Comparison of ENCODE assay signal across 15 cellular contexts in the genomic region with DNA sequence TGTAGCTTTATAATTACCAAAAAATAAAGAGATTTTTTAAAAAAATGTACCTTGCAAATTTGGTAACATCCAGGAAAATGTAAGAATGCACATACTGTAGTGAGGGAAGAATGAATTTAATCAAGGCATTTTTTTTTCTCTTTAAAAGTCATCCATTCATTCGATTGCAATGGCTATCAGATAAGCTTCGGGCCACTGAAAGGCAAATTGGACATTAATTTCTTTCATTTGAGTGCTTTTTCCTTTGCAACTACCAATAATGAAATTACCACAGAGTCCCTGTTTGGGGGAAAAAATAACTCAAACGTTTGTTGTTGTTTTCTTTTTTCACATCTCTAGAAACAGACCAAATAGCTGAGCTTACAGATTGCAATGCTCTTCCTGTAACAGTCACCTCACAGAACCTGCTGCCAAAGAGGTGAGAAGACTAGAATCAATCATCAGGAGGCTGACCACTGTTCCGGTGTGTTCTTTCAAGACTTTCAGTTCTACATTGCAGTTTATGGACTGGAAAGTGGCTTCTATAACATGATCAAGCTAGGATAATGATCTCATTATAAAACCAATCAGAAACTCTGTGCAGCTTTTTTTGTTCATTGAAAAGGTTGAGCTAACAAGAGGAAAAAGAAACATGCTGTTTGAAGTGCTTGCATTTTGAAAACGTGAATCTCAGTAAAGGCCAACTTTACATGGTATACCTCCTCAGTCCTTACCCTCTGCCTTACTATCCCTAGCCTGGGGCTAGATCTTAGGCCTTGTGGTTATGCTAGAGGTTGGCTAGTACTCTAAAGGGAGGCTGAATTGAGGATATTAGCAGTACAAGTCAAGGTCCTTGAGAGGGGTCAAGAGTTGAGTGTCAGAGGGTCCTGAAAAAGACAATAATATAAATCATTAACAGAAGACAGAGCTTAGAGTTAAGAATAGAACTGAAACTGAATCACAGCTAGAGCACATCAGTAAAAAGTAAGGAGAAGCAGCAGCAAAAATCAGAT.
A peak's percentile ranks its signal among the peaks of the same experiment; 100 is the strongest.
DNase-seq lines count a peak whose midpoint lies in the region; ATAC-seq, FAIRE-seq and TF ChIP-seq lines count a peak whose summit lies in the region.
"Had no signal": no experiment of that assay in that cellular context is flagged by ENCODE, and none has a peak within 500 bp of the region (broad histone marks: within the 10 kb centered on the region; RNA-seq: fewer than 3 reads in every experiment).

No MANE protein-coding gene starts in this region.

- POLR2A ChIA-PET in activated CD4-positive, alpha-beta T cell treated with anti-CD3 and anti-CD28 coated beads for 36 hours (lab: Charles Lee): no interaction called here

- no peak overlapping the region for H3K4me3 Mint-ChIP-seq in activated CD4-positive, alpha-beta T cell treated with anti-CD3 and anti-CD28 coated beads for 36 hours
- H3K4me3 Mint-ChIP-seq: activated T-cell treated with anti-CD3 and anti-CD28 coated beads, Interleukin-2, amount 50 U/mL, for 72 hours; IgD-negative memory B cell; type B pancreatic cell had no signal

- H3K27ac Mint-ChIP-seq in activated CD4-positive, alpha-beta T cell treated with anti-CD3 and anti-CD28 coated beads for 36 hours: no peak overlapping the region
- H3K27ac Mint-ChIP-seq: activated T-cell treated with anti-CD3 and anti-CD28 coated beads, Interleukin-2, amount 50 U/mL, for 72 hours; type B pancreatic cell had no signal

- ATAC-seq in GM19438 (IDR thresholded peaks at IDR 0.05; ENCODE audit: low read depth, unreplicated experiment) (peak; percentile 66), HG02852 (IDR thresholded peaks at IDR 0.05; ENCODE audit: unreplicated experiment) (peak; percentile 83), HG03520 (IDR thresholded peaks at IDR 0.05; ENCODE audit: unreplicated experiment) (peak; percentile 77)
- ATAC-seq in activated CD4-positive, alpha-beta T cell treated with anti-CD3 and anti-CD28 coated beads for 36 hours: no peak
- ATAC-seq: activated T-cell treated with anti-CD3 and anti-CD28 coated beads, Interleukin-2, amount 50 U/mL, for 72 hours; right lobe of liver had no signal

- H3K4me1 Mint-ChIP-seq in activated CD4-positive, alpha-beta T cell treated with anti-CD3 and anti-CD28 coated beads for 36 hours: no peaks in the 10 kb centered on the region
- H3K4me1 Mint-ChIP-seq: IgD-negative memory B cell had no signal

- DNase-seq in GM12891 (ENCODE audit: insufficient read length, low spot score): peak; percentile 3
- DNase-seq in SHP77 (lab: John Stamatoyannopoulos, UW): no peak
- no peak for DNase-seq in activated T-cell treated with anti-CD3 and anti-CD28 coated beads for 4 hours
- DNase-seq in activated CD8-positive, alpha-beta memory T cell treated with anti-CD3 and anti-CD28 coated beads for 24 hours: no peak
- DNase-seq in activated CD4-positive, alpha-beta T cell treated with anti-CD3 and anti-CD28 coated beads for 36 hours: no peak
- DNase-seq: activated T-cell treated with anti-CD3 and anti-CD28 coated beads, Interleukin-2, amount 50 U/mL, for 72 hours; DMS153; NCI-H2081; Peyer's patch; right lobe of liver had no signal

- TF ChIP-seq POLR2A in GM12891 (IDR thresholded peaks at IDR 0.05; ENCODE audit: low read depth, low read length): no peak

- CTCF ChIA-PET in activated CD4-positive, alpha-beta T cell treated with anti-CD3 and anti-CD28 coated beads for 36 hours (lab: Charles Lee): interaction anchor here (0.6 kb wide), 2 partner anchors 513 to 767 kb away, joined by 3 read pairs; no protein-coding TSS in a partner anchor

- H3K36me3 Mint-ChIP-seq in activated CD4-positive, alpha-beta T cell treated with anti-CD3 and anti-CD28 coated beads for 36 hours (ENCODE audit: low read depth): no peaks in the 10 kb centered on the region
- H3K36me3 Mint-ChIP-seq: IgD-negative memory B cell, type B pancreatic cell had no signal

- peak; percentile 20 for FAIRE-seq in GM12891 (lab: Jason Lieb, UNC)

- no peaks in the 10 kb centered on the region for H3K27me3 Mint-ChIP-seq in activated CD4-positive, alpha-beta T cell treated with anti-CD3 and anti-CD28 coated beads for 36 hours
- H3K27me3 Mint-ChIP-seq: IgD-negative memory B cell had no signal

- intact Hi-C loops in activated CD4-positive, alpha-beta T cell treated with anti-CD3 and anti-CD28 coated beads for 36 hours (cut with DNase I, micrococcal nuclease): no loop called here

- H3K9me3 Mint-ChIP-seq in activated CD4-positive, alpha-beta T cell treated with anti-CD3 and anti-CD28 coated beads for 36 hours (ENCODE audit: low read depth): peaks cover 5% of the 10 kb centered on the region
- H3K9me3 Mint-ChIP-seq: type B pancreatic cell had no signal

TF ChIP-seq in GM12891, 5 proteins besides CTCF, POLR2A, EP300 and RAD21:
- peak; percentile 24; the same call in 1 of the 2 replicates for TF ChIP-seq SPI1 (IDR thresholded peaks at IDR 0.05; ENCODE audit: low read depth, low read length)
- no peak for TF ChIP-seq POU2F2 (IDR thresholded peaks at IDR 0.05; ENCODE audit: low read depth, low read length)
